24 cellular contexts compared by ENCODE assay signal in the genomic region with DNA sequence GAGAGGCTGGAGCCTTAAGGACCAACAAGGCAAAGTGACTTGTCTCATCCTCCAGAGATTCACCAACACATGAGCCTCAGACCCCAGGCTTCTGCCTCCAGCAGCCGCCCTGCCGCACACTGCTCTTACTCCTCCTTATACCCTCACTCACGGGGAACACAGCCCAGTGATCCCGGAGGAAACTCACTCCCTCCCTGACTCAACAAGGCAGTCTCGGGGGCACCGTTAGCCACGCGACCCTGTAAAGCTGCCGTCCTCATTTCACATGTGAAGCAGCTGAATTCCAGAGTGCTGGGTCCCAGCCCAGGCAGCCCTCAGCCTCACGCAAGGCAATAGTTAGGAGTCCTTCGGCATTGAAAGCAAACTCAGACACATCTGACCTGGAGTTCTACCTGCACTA.
"Had no signal": no experiment of that assay in that cellular context is flagged by ENCODE, and none has a peak within 500 bp of the region (broad histone marks: within the 10 kb centered on the region; RNA-seq: fewer than 3 reads in every experiment).

No MANE protein-coding gene starts in this region.

- H3K36me3 Mint-ChIP-seq: immature natural killer cell, natural killer cell, type B pancreatic cell had no signal

- DNase-seq: colonic mucosa; effector memory CD4-positive, alpha-beta T cell; foreskin keratinocyte; hypothalamus; immature natural killer cell; islet precursor cell; left ventricle myocardium superior; natural killer cell; psoas muscle; right cardiac atrium; sigmoid colon; stimulated activated CD4-positive, alpha-beta T cell treated with anti-CD3 and anti-CD28 coated beads, Interleukin-2, amount 100 ng/mL, for 48 hours; stimulated activated naive CD4-positive, alpha-beta T cell; stomach had no signal

- H3K27me3 ChIP-seq: colonic mucosa, foreskin keratinocyte, thyroid gland had no signal

- H2AFZ ChIP-seq: parathyroid adenoma had no signal

- H3K36me3 ChIP-seq: colonic mucosa, esophagus muscularis mucosa, gastroesophageal sphincter, sigmoid colon, stomach had no signal

- H3K4me3 ChIP-seq: colonic mucosa, esophagus muscularis mucosa, gastroesophageal sphincter, lung, psoas muscle, sigmoid colon, stomach, thyroid gland had no signal

- FAIRE-seq: endothelial cell of umbilical vein had no signal

- H3K27me3 Mint-ChIP-seq: dendritic cell treated with granulocyte-macrophage colony-stimulating factor and Interleukin-4, amounts not matched to agents 40 ng/mL and 50 ng/mL, for 4 days had no signal

- H3K4me1 ChIP-seq: colonic mucosa, foreskin keratinocyte, parathyroid adenoma, psoas muscle, thyroid gland had no signal

- H3K27ac ChIP-seq: colonic mucosa, esophagus muscularis mucosa, foreskin keratinocyte, gastroesophageal sphincter, parathyroid adenoma, psoas muscle, sigmoid colon, stomach had no signal

- H3K4me1 Mint-ChIP-seq: central memory CD8-positive, alpha-beta T cell; memory B cell had no signal

- H3K27ac Mint-ChIP-seq: dendritic cell treated with granulocyte-macrophage colony-stimulating factor and Interleukin-4, amounts not matched to agents 40 ng/mL and 50 ng/mL, for 4 days; immature natural killer cell; memory B cell; natural killer cell; type B pancreatic cell had no signal

- H3K4me3 Mint-ChIP-seq: central memory CD8-positive, alpha-beta T cell; dendritic cell treated with granulocyte-macrophage colony-stimulating factor and Interleukin-4, amounts not matched to agents 40 ng/mL and 50 ng/mL, for 4 days; immature natural killer cell; memory B cell; natural killer cell; type B pancreatic cell had no signal

- ATAC-seq: foreskin keratinocyte, gastroesophageal sphincter, left ventricle myocardium superior, natural killer cell, psoas muscle, right cardiac atrium had no signal

- H3K9me3 ChIP-seq: colonic mucosa, esophagus muscularis mucosa, gastroesophageal sphincter, psoas muscle, sigmoid colon, stomach, thyroid gland had no signal

- H3K9ac ChIP-seq: parathyroid adenoma had no signal
